1 cellular context compared by ENCODE assay signal in the genomic region with DNA sequence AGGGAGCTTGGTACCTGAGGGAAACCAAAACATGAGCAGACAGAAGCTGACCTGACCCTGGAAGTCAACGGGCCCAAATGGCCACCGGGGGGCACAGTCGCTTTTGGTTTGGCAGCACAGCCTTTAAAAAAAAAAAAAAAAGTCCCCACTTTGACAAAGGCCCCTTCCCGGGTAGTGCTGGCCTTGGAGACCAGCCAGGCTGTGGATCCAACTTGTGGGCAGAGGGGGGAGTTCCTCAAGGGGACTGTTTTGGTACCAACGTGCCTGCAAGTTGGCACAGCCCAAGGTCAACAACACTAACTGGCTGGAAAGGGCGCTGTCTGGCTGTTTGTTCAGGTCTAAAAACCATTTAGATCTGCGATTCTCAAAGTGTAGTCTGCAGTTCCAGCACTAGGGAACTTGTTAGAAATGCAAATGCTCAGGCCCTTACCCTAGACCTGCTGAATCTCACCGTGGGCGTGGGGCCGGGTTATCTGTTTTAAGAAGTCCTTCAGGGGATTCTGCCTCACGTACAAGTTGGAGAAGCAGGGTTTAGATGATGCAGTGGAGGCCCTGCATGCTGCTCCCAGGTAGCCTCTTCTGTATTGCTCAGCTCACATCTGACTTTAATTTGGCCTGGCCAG.
TF ChIP-seq lines count a peak whose summit lies in the region.

No MANE protein-coding gene starts in this region.

TF ChIP-seq in GM12878, 131 proteins besides CTCF, POLR2A, EP300 and RAD21 (continued from another document):
- TF ChIP-seq NFXL1 (IDR thresholded peaks at IDR 0.05; ENCODE audit: borderline replicate concordance) (no peak), PKNOX1 (IDR thresholded peaks at IDR 0.05) (no peak), MTA3 (IDR thresholded peaks at IDR 0.05; ENCODE audit: borderline replicate concordance, low read length) (no peak), SREBF1 (IDR thresholded peaks at IDR 0.05; ENCODE audit: low read length) (no peak), DPF2 (IDR thresholded peaks at IDR 0.05) (no peak), NFIC (IDR thresholded peaks at IDR 0.05; ENCODE audit: low read depth, low read length) (no peak), TAF1 (IDR thresholded peaks at IDR 0.05; ENCODE audit: borderline replicate concordance, low read depth, low read length) (0 out of 2 replicates have a peak, but pooled peaks have one; percentile 11), MLLT1 (IDR thresholded peaks at IDR 0.05) (no peak), NFYA (IDR thresholded peaks at IDR 0.05; ENCODE audit: borderline replicate concordance, low read depth, low read length) (no peak), SIX5 (IDR thresholded peaks at IDR 0.05; ENCODE audit: low read depth, low read length, severe bottlenecking) (no peak), ZNF274 (IDR thresholded peaks at IDR 0.05; ENCODE audit: insufficient read depth, insufficient read length) (no peak), EGR1 (IDR thresholded peaks at IDR 0.05; ENCODE audit: borderline replicate concordance in 1 of 2, low read depth in 2 of 2, low read length in 2 of 2) (peak in 1 of 2 experiments; percentile 25; a peak in 1 of 3 replicates)
- TF ChIP-seq, protein P1, sequence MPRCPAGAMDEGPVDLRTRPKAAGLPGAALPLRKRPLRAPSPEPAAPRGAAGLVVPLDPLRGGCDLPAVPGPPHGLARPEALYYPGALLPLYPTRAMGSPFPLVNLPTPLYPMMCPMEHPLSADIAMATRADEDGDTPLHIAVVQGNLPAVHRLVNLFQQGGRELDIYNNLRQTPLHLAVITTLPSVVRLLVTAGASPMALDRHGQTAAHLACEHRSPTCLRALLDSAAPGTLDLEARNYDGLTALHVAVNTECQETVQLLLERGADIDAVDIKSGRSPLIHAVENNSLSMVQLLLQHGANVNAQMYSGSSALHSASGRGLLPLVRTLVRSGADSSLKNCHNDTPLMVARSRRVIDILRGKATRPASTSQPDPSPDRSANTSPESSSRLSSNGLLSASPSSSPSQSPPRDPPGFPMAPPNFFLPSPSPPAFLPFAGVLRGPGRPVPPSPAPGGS (IDR thresholded peaks at IDR 0.05; ENCODE audit: borderline replicate concordance, insufficient read depth, low read depth, low read length, poor library complexity, severe bottlenecking), result no peak
